In the genomic region with DNA sequence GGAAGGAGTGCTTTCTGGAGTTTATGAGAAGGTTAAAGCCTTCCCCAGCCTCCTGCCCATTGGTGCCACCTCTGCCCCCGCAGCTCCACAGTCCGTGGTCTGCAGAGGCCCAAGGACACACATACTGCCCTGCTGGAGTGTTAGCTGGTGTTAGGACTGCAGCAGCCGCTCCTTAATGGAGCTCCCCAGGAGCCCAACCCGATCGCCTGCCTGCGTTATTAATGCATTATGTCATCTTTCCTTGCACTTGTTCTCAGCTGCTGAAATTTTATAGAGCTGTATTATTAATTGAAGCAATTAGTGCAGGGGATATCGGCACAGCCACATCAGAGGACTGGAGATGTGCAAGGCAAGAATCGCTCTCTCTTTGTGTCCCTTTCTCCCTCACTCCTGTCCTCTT, we compare ENCODE assay signal across 1 cellular context.
TF ChIP-seq lines count a peak whose summit lies in the region.

No MANE protein-coding gene starts in this region.

TF ChIP-seq in GM23338, 12 proteins besides CTCF, POLR2A, EP300 and RAD21 (continued from another document):
- TF ChIP-seq, protein P1, sequence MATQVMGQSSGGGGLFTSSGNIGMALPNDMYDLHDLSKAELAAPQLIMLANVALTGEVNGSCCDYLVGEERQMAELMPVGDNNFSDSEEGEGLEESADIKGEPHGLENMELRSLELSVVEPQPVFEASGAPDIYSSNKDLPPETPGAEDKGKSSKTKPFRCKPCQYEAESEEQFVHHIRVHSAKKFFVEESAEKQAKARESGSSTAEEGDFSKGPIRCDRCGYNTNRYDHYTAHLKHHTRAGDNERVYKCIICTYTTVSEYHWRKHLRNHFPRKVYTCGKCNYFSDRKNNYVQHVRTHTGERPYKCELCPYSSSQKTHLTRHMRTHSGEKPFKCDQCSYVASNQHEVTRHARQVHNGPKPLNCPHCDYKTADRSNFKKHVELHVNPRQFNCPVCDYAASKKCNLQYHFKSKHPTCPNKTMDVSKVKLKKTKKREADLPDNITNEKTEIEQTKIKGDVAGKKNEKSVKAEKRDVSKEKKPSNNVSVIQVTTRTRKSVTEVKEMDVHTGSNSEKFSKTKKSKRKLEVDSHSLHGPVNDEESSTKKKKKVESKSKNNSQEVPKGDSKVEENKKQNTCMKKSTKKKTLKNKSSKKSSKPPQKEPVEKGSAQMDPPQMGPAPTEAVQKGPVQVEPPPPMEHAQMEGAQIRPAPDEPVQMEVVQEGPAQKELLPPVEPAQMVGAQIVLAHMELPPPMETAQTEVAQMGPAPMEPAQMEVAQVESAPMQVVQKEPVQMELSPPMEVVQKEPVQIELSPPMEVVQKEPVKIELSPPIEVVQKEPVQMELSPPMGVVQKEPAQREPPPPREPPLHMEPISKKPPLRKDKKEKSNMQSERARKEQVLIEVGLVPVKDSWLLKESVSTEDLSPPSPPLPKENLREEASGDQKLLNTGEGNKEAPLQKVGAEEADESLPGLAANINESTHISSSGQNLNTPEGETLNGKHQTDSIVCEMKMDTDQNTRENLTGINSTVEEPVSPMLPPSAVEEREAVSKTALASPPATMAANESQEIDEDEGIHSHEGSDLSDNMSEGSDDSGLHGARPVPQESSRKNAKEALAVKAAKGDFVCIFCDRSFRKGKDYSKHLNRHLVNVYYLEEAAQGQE (IDR thresholded peaks at IDR 0.05; ENCODE audit: unreplicated experiment), result no peak
- TF ChIP-seq JUNB (IDR thresholded peaks at IDR 0.05; ENCODE audit: unreplicated experiment) (no peak), POLR2AphosphoS5 (IDR thresholded peaks at IDR 0.05; ENCODE audit: low read depth) (no peak), EZH2 (IDR thresholded peaks at IDR 0.05; ENCODE audit: low read depth, unreplicated experiment) (no peak)
- TF ChIP-seq, protein P2, sequence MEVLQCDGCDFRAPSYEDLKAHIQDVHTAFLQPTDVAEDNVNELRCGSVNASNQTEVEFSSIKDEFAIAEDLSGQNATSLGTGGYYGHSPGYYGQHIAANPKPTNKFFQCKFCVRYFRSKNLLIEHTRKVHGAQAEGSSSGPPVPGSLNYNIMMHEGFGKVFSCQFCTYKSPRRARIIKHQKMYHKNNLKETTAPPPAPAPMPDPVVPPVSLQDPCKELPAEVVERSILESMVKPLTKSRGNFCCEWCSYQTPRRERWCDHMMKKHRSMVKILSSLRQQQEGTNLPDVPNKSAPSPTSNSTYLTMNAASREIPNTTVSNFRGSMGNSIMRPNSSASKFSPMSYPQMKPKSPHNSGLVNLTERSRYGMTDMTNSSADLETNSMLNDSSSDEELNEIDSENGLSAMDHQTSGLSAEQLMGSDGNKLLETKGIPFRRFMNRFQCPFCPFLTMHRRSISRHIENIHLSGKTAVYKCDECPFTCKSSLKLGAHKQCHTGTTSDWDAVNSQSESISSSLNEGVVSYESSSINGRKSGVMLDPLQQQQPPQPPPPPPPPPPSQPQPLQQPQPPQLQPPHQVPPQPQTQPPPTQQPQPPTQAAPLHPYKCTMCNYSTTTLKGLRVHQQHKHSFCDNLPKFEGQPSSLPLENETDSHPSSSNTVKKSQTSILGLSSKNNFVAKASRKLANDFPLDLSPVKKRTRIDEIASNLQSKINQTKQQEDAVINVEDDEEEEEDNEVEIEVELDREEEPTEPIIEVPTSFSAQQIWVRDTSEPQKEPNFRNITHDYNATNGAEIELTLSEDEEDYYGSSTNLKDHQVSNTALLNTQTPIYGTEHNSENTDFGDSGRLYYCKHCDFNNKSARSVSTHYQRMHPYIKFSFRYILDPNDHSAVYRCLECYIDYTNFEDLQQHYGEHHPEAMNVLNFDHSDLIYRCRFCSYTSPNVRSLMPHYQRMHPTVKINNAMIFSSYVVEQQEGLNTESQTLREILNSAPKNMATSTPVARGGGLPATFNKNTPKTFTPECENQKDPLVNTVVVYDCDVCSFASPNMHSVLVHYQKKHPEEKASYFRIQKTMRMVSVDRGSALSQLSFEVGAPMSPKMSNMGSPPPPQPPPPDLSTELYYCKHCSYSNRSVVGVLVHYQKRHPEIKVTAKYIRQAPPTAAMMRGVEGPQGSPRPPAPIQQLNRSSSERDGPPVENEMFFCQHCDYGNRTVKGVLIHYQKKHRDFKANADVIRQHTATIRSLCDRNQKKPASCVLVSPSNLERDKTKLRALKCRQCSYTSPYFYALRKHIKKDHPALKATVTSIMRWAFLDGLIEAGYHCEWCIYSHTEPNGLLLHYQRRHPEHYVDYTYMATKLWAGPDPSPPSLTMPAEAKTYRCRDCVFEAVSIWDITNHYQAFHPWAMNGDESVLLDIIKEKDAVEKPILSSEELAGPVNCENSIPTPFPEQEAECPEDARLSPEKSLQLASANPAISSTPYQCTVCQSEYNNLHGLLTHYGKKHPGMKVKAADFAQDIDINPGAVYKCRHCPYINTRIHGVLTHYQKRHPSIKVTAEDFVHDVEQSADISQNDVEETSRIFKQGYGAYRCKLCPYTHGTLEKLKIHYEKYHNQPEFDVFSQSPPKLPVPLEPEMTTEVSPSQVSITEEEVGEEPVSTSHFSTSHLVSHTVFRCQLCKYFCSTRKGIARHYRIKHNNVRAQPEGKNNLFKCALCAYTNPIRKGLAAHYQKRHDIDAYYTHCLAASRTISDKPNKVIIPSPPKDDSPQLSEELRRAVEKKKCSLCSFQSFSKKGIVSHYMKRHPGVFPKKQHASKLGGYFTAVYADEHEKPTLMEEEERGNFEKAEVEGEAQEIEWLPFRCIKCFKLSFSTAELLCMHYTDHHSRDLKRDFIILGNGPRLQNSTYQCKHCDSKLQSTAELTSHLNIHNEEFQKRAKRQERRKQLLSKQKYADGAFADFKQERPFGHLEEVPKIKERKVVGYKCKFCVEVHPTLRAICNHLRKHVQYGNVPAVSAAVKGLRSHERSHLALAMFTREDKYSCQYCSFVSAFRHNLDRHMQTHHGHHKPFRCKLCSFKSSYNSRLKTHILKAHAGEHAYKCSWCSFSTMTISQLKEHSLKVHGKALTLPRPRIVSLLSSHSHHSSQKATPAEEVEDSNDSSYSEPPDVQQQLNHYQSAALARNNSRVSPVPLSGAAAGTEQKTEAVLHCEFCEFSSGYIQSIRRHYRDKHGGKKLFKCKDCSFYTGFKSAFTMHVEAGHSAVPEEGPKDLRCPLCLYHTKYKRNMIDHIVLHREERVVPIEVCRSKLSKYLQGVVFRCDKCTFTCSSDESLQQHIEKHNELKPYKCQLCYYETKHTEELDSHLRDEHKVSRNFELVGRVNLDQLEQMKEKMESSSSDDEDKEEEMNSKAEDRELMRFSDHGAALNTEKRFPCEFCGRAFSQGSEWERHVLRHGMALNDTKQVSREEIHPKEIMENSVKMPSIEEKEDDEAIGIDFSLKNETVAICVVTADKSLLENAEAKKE (CRISPR knock-in tag; IDR thresholded peaks at IDR 0.05), result no peak
